11 cellular contexts compared by ENCODE assay signal in the genomic region with DNA sequence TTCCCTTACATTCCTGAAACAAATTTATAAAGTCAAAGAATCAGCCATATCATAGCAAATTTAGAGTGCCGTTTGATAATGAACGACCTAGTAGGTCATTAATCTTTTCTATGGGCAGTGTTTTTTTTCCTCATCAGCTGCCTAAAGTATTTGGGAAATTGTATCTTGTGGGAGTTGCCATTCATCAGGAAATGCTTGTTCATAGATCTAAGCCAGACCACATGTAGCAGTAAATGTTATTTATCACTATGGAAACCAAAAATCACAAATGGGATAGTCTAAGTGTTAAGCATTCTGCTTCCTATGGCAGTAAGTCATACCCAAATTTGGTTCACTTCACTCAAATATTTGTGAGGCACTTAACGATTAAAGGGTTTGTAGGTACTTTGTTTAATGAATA. TPM values are rescaled to one million over a fixed set of nuclear protein-coding genes. Genes with fewer than 3 reads are reported as not detected.
DNase-seq lines count a peak whose midpoint lies in the region; ATAC-seq, FAIRE-seq and TF ChIP-seq lines count a peak whose summit lies in the region.
"Had no signal": no experiment of that assay in that cellular context is flagged by ENCODE, and none has a peak within 500 bp of the region (broad histone marks: within the 10 kb centered on the region; RNA-seq: fewer than 3 reads in every experiment).

No MANE protein-coding gene starts in this region.

- 29 to 32% methylated on average over 3 of the region's 3 CpGs for WGBS in body of pancreas, 2 donors
- WGBS in neuronal stem cell (ENCODE audit: extremely low coverage in 2 of 2, insufficient read length in 2 of 2, insufficient replicate concordance in 1 of 2), 2 donors = no CpG with 5 or more reads among the region's 3 CpGs

- H3K9ac ChIP-seq in neuronal stem cell (ENCODE audit: low read depth, low read length, poor library complexity) = no peak overlapping the region

- H3K9me3 ChIP-seq in HEK293 (ENCODE audit: control insufficient read depth, insufficient read depth, low read depth, low read length) (no peaks in the 10 kb centered on the region), body of pancreas (no peaks in the 10 kb centered on the region), neuronal stem cell (replicated peaks in 1 of 2; ENCODE audit: control insufficient read depth in 2 of 2, insufficient read depth in 1 of 2, low read depth in 1 of 2, low read length in 2 of 2) (peaks cover 0 to 2% of the 10 kb centered on the region in 2 donors)
- H3K9me3 ChIP-seq: ovary had no signal

- no peak overlapping the region for H3K4me2 ChIP-seq in neuronal stem cell (ENCODE audit: insufficient read depth, low read length, poor library complexity, severe bottlenecking)

- no peak overlapping the region for H2AFZ ChIP-seq in neuronal stem cell (ENCODE audit: low read length)

- no peak overlapping the region for H2BK12ac ChIP-seq in neuronal stem cell (ENCODE audit: low read length)

- CTCF ChIA-PET in HEK293 (lab: Yijun Ruan, JAX) = interaction anchor here (1.5 kb wide), 1 partner anchor 8 kb away, joined by 5 read pairs; no protein-coding TSS in a partner anchor

- no peak overlapping the region for H4K91ac ChIP-seq in neuronal stem cell (ENCODE audit: low read depth, low read length, poor library complexity)

- H3K27me3 ChIP-seq in body of pancreas = no peaks in the 10 kb centered on the region
- no peaks in the 10 kb centered on the region for H3K27me3 ChIP-seq in neuronal stem cell (ENCODE audit: control insufficient read depth in 3 of 3, insufficient read depth in 3 of 3, low read depth in 1 of 3, low read length in 3 of 3)
- H3K27me3 ChIP-seq: ovary had no signal

- no peak overlapping the region for H2BK120ac ChIP-seq in neuronal stem cell (ENCODE audit: low read depth, low read length)

- peak; percentile 63 for DNase-seq in AG09309 (ENCODE audit: low read depth)
- DNase-seq in body of pancreas = no peak
- DNase-seq in neuronal stem cell (ENCODE audit: low spot score) = no peak
- DNase-seq in effector CD4-positive, alpha-beta T cell = no peak
- DNase-seq: caudate nucleus, NCI-H1436 treated with DMSO at 0.1 percent for 48 hours, ovary had no signal

- H4K8ac ChIP-seq in neuronal stem cell (ENCODE audit: low read depth, low read length) = no peak overlapping the region

- no peak for TF ChIP-seq CTCF in AG09309 (IDR thresholded peaks at IDR 0.05; ENCODE audit: control insufficient read depth, insufficient read depth, low read depth, low read length, missing control alignments)
- no peak for TF ChIP-seq CTCF in HEK293 (tag by site-specific recombination; IDR thresholded peaks at IDR 0.05)
- TF ChIP-seq CTCF in body of pancreas (IDR thresholded peaks at IDR 0.05) = no peak

- H2AK5ac ChIP-seq in neuronal stem cell (ENCODE audit: low read depth, low read length) = no peak overlapping the region

- ATAC-seq in body of pancreas = peak; percentile 50
- ATAC-seq in HG02938 (IDR thresholded peaks at IDR 0.05; ENCODE audit: unreplicated experiment) = no peak
- no peak for ATAC-seq in GM21619 (IDR thresholded peaks at IDR 0.05; ENCODE audit: unreplicated experiment)

- H3K36me3 ChIP-seq in HEK293 (ENCODE audit: control insufficient read depth in 2 of 2, insufficient read depth in 1 of 2, low read length in 2 of 2) = peaks cover 0 to 5% of the 10 kb centered on the region in 2 experiments; a peak in 2 of 3 replicates
- no peaks in the 10 kb centered on the region for H3K36me3 ChIP-seq in body of pancreas (replicated peaks in 1 of 2; ENCODE audit: insufficient read depth in 1 of 2, low read depth in 2 of 2)
- H3K36me3 ChIP-seq in neuronal stem cell (replicated peaks in 1 of 2; ENCODE audit: control insufficient read depth in 2 of 2, insufficient read depth in 2 of 2, low read length in 2 of 2) = peaks cover 0 to 69% of the 10 kb centered on the region in 2 donors
- H3K36me3 ChIP-seq: ovary had no signal

- POLR2A ChIA-PET in HEK293 (lab: Yijun Ruan, JAX) = no interaction called here

- no peak for TF ChIP-seq POLR2A in body of pancreas (IDR thresholded peaks at IDR 0.05)

- H3K4me3 ChIP-seq in AG09309 (ENCODE audit: control insufficient read depth, low read depth, low read length) (no peak overlapping the region), HEK293 (ENCODE audit: low read depth, low read length) (no peak overlapping the region), body of pancreas (no peak overlapping the region), neuronal stem cell (ENCODE audit: low read length in 2 of 2) (no peak overlapping the region)
- H3K4me3 ChIP-seq: ovary had no signal

- H3K4me1 ChIP-seq in HEK293 (ENCODE audit: control insufficient read depth, insufficient read depth, low read length) (no peaks in the 10 kb centered on the region), body of pancreas (peaks cover 27% of the 10 kb centered on the region), neuronal stem cell (ENCODE audit: control insufficient read depth in 2 of 2, insufficient read depth in 1 of 2, low read depth in 1 of 2, low read length in 2 of 2) (peaks cover 0 to 10% of the 10 kb centered on the region in 2 donors)

- H3K23ac ChIP-seq in neuronal stem cell (ENCODE audit: low read depth, low read length, poor library complexity) = no peak overlapping the region

- no peak overlapping the region for H2BK5ac ChIP-seq in neuronal stem cell (ENCODE audit: low read length)

- intact Hi-C loops in body of pancreas (cut with DNase I) = no loop called here

- H3K27ac ChIP-seq in HEK293 (ENCODE audit: extremely low read depth, low read depth, low read length) (no peak overlapping the region), body of pancreas (no peak overlapping the region), neuronal stem cell (replicated peaks; ENCODE audit: low read length) (no peak overlapping the region)
- H3K27ac ChIP-seq: ovary had no signal

- H2BK15ac ChIP-seq in neuronal stem cell (ENCODE audit: low read length) = no peak overlapping the region

- peak; percentile 70 for FAIRE-seq in islet of Langerhans (lab: Jason Lieb, UNC)

- no peak overlapping the region for H3K4ac ChIP-seq in neuronal stem cell (ENCODE audit: low read length)

- no peak overlapping the region for H3K14ac ChIP-seq in neuronal stem cell (ENCODE audit: low read length)

- no peak overlapping the region for H3K18ac ChIP-seq in neuronal stem cell (ENCODE audit: low read length)

- H3K79me1 ChIP-seq in neuronal stem cell (ENCODE audit: low read depth, low read length) = peaks cover 1% of the 10 kb centered on the region

TF ChIP-seq in HEK293, 187 proteins besides CTCF, POLR2A, EP300 and RAD21:
- 0 out of 2 replicates have a peak, but pooled peaks have one; percentile 37 for TF ChIP-seq ZNF10 (tag by site-specific recombination; IDR thresholded peaks at IDR 0.05)
- no peak for TF ChIP-seq ZNF48 (tag by site-specific recombination; IDR thresholded peaks at IDR 0.05)
- no peak for TF ChIP-seq ZNF341 (tag by site-specific recombination; IDR thresholded peaks at IDR 0.05; ENCODE audit: low read depth)
TF ChIP-seq in HEK293: peak in this region for 1.

RNA-seq across cellular contexts. Expression of a gene that starts 52.9 kb away (rescaled TPM):
- total RNA-seq in body of pancreas = 10 to 100 TPM in 1 of 2 donors, 1 to 10 TPM in 1; 7.6 to 13.0 TPM
- polyA plus RNA-seq in neuronal stem cell (2013, experiment 1 of 2) = 26.2 TPM
- polyA plus RNA-seq in neuronal stem cell (2013, experiment 2 of 2) = 27.3 TPM
